ENCODE assay signal across 14 cellular contexts in genomic region chr18:363327-364115, GRCh38.
DNase-seq lines count a peak whose midpoint lies in the region; ATAC-seq and TF ChIP-seq lines count a peak whose summit lies in the region.
"Had no signal": no experiment of that assay in that cellular context is flagged by ENCODE, and none has a peak within 500 bp of the region (broad histone marks: within the 10 kb centered on the region; RNA-seq: fewer than 3 reads in every experiment).

No MANE protein-coding gene starts in this region.

- no peaks in the 10 kb centered on the region for H3K36me3 Mint-ChIP-seq in dendritic cell treated with granulocyte-macrophage colony-stimulating factor and Interleukin-4, amounts not matched to agents 40 ng/mL and 50 ng/mL, for 4 days (ENCODE audit: low read depth)
- H3K36me3 Mint-ChIP-seq in nephron (ENCODE audit: low read depth): no peaks in the 10 kb centered on the region
- H3K36me3 Mint-ChIP-seq: natural killer cell treated with Interleukin-12 subunit alpha and Interleukin-12 subunit beta and Interleukin-15 and Interleukin-18, amount 100 ng/mL, for 72 hours had no signal

- peaks cover 0 to 22% (median 0%) of the 10 kb centered on the region in 11 experiments; a peak in 3 of 22 replicates for H3K36me3 ChIP-seq in BLaER1 treated with 17β-estradiol and CSF1 and Interleukin-3, amounts not matched to agents 10 nM and 100 nM
- H3K36me3 ChIP-seq: thoracic aorta had no signal

- no peak for ATAC-seq in GM21737 (IDR thresholded peaks at IDR 0.05; ENCODE audit: unreplicated experiment)
- ATAC-seq: natural killer cell treated with Interleukin-12 subunit alpha and Interleukin-12 subunit beta and Interleukin-15 and Interleukin-18, amount 100 ng/mL, for 72 hours had no signal

- H3K27ac Mint-ChIP-seq in dendritic cell treated with granulocyte-macrophage colony-stimulating factor and Interleukin-4, amounts not matched to agents 40 ng/mL and 50 ng/mL, for 4 days: peak overlapping the region; percentile 27
- H3K27ac Mint-ChIP-seq in nephron: peak overlapping the region; percentile 91 to 96 (median 95)
- H3K27ac Mint-ChIP-seq: activated T-cell treated with anti-CD3 and anti-CD28 coated beads, Interleukin-2, amount 50 U/mL, for 24 hours; natural killer cell treated with Interleukin-12 subunit alpha and Interleukin-12 subunit beta and Interleukin-15 and Interleukin-18, amount 100 ng/mL, for 72 hours had no signal

- H3K27me3 ChIP-seq in BLaER1 treated with 17β-estradiol and CSF1 and Interleukin-3, amounts not matched to agents 10 nM and 100 nM: no peaks in the 10 kb centered on the region
- H3K27me3 ChIP-seq in dorsolateral prefrontal cortex: peaks cover 0 to 4% (median 0%) of the 10 kb centered on the region in 45 donors

- peak overlapping the region; percentile 58 to 86 (median 82) for H3K4me2 ChIP-seq in BLaER1 treated with 17β-estradiol and CSF1 and Interleukin-3, amounts not matched to agents 10 nM and 100 nM

- peak; percentile 75 for DNase-seq in LHCN-M2 (ENCODE audit: low read depth)
- no peak for DNase-seq in dorsolateral prefrontal cortex
- DNase-seq in midbrain (lab: John Stamatoyannopoulos, UW): no peak
- DNase-seq in NCI-H2227 treated with DMSO at 0.1 percent for 48 hours (lab: John Stamatoyannopoulos, UW): no peak
- DNase-seq: activated T-cell treated with anti-CD3 and anti-CD28 coated beads, Interleukin-2, amount 50 U/mL, for 24 hours; COR-L47; MM.1S; stimulated activated CD4-positive, alpha-beta T cell treated with anti-CD3 and anti-CD28 coated beads, Interleukin-2, amount 100 ng/mL, for 48 hours had no signal

- intact Hi-C loops in dendritic cell treated with granulocyte-macrophage colony-stimulating factor and Interleukin-4, amounts not matched to agents 40 ng/mL and 50 ng/mL, for 4 days (cut with micrococcal nuclease): no loop called here
- intact Hi-C loops in dorsolateral prefrontal cortex (cut with DNase I): no loop called here

- TF ChIP-seq CTCF in nephron (IDR thresholded peaks at IDR 0.05; ENCODE audit: unreplicated experiment in 3 of 3) (no peak), dorsolateral prefrontal cortex (IDR thresholded peaks at IDR 0.05 in 54 of 56, conservative IDR thresholded peaks at IDR 0.05 in 2 of 56; ENCODE audit: low read depth in 1 of 56, partially characterized antibody in 56 of 56) (no peak)

- peak overlapping the region in 9 of 11 experiments; percentile 40 to 69 (median 55); a peak in 12 of 22 replicates for H3K9ac ChIP-seq in BLaER1 treated with 17β-estradiol and CSF1 and Interleukin-3, amounts not matched to agents 10 nM and 100 nM

- H3K27ac ChIP-seq in BLaER1 treated with 17β-estradiol and CSF1 and Interleukin-3, amounts not matched to agents 10 nM and 100 nM: peak overlapping the region in 10 of 11 experiments; percentile 58 to 87 (median 80); a peak in 21 of 22 replicates
- peak overlapping the region in 3 of 59 donors; percentile 46 to 62 (median 46) for H3K27ac ChIP-seq in dorsolateral prefrontal cortex
- H3K27ac ChIP-seq: thoracic aorta had no signal

- H3K9me3 Mint-ChIP-seq in dendritic cell treated with granulocyte-macrophage colony-stimulating factor and Interleukin-4, amounts not matched to agents 40 ng/mL and 50 ng/mL, for 4 days: no peaks in the 10 kb centered on the region
- H3K9me3 Mint-ChIP-seq in nephron: no peaks in the 10 kb centered on the region
- H3K9me3 Mint-ChIP-seq: activated T-cell treated with anti-CD3 and anti-CD28 coated beads, Interleukin-2, amount 50 U/mL, for 24 hours; natural killer cell treated with Interleukin-12 subunit alpha and Interleukin-12 subunit beta and Interleukin-15 and Interleukin-18, amount 100 ng/mL, for 72 hours had no signal

- peaks cover 2% of the 10 kb centered on the region for H3K27me3 Mint-ChIP-seq in dendritic cell treated with granulocyte-macrophage colony-stimulating factor and Interleukin-4, amounts not matched to agents 40 ng/mL and 50 ng/mL, for 4 days
- H3K27me3 Mint-ChIP-seq in nephron (ENCODE audit: low read depth): peaks cover 7% of the 10 kb centered on the region

- 0 out of 22 replicates have a peak, but pooled peaks cover 0 to 3% (median 0%) of the 10 kb centered on the region in 11 experiments for H3K9me3 ChIP-seq in BLaER1 treated with 17β-estradiol and CSF1 and Interleukin-3, amounts not matched to agents 10 nM and 100 nM (replicated peaks in 1 of 11)
- H3K9me3 ChIP-seq: thoracic aorta had no signal

- H3K4me3 ChIP-seq in BLaER1 treated with 17β-estradiol and CSF1 and Interleukin-3, amounts not matched to agents 10 nM and 100 nM: 0 out of 20 replicates have a peak overlapping the region, but pooled peaks of 1 of the 10 experiments have one; percentile 3
- H3K4me3 ChIP-seq in dorsolateral prefrontal cortex: no peak overlapping the region
- H3K4me3 ChIP-seq: thoracic aorta had no signal

- H3K4me1 ChIP-seq in BLaER1 treated with 17β-estradiol and CSF1 and Interleukin-3, amounts not matched to agents 10 nM and 100 nM: peaks cover 59 to 79% (median 67%) of the 10 kb centered on the region in 10 experiments

- no peaks in the 10 kb centered on the region for H4K20me1 ChIP-seq in BLaER1 treated with 17β-estradiol and CSF1 and Interleukin-3, amounts not matched to agents 10 nM and 100 nM

- no peak overlapping the region for H3K4me3 Mint-ChIP-seq in dendritic cell treated with granulocyte-macrophage colony-stimulating factor and Interleukin-4, amounts not matched to agents 40 ng/mL and 50 ng/mL, for 4 days
- H3K4me3 Mint-ChIP-seq in nephron: peak overlapping the region in 1 of 3 experiments; percentile 59
- H3K4me3 Mint-ChIP-seq: activated T-cell treated with anti-CD3 and anti-CD28 coated beads, Interleukin-2, amount 50 U/mL, for 24 hours; natural killer cell treated with Interleukin-12 subunit alpha and Interleukin-12 subunit beta and Interleukin-15 and Interleukin-18, amount 100 ng/mL, for 72 hours had no signal

- peaks cover 37% of the 10 kb centered on the region for H3K4me1 Mint-ChIP-seq in dendritic cell treated with granulocyte-macrophage colony-stimulating factor and Interleukin-4, amounts not matched to agents 40 ng/mL and 50 ng/mL, for 4 days (ENCODE audit: low read depth)
- H3K4me1 Mint-ChIP-seq in nephron: peaks cover 64% of the 10 kb centered on the region
